Comparison of ENCODE assay signal across 8 cellular contexts in genomic region chr4:22500831-22501714, GRCh38. TPM values are rescaled to one million over a fixed set of nuclear protein-coding genes. Genes with fewer than 3 reads are reported as not detected.
A peak's percentile ranks its signal among the peaks of the same experiment; 100 is the strongest.
DNase-seq lines count a peak whose midpoint lies in the region; TF ChIP-seq lines count a peak whose summit lies in the region.

No MANE protein-coding gene starts in this region.

- H3K36me3 Mint-ChIP-seq in activated T-helper 2 cell treated with anti-CD3 and anti-CD28 coated beads, Interferon-gamma antibody, Interleukin-2, Interleukin-4, amounts not matched to agents 10 μg/mL and 5 μg/mL and 100 μg/mL, durations not matched to agents 14 hours and 24 hours and 36 hours (ENCODE audit: low read depth): peaks cover 18% of the 10 kb centered on the region

- H4K5ac ChIP-seq in mesendoderm (ENCODE audit: low read length): no peak overlapping the region

- H3K9me3 Mint-ChIP-seq in activated T-helper 2 cell treated with anti-CD3 and anti-CD28 coated beads, Interferon-gamma antibody, Interleukin-2, Interleukin-4, amounts not matched to agents 10 μg/mL and 5 μg/mL and 100 μg/mL, durations not matched to agents 14 hours and 24 hours and 36 hours: no peaks in the 10 kb centered on the region

- no peak overlapping the region for H3K4ac ChIP-seq in mesendoderm (ENCODE audit: low read depth, low read length)

- H3K4me3 Mint-ChIP-seq in activated T-helper 2 cell treated with anti-CD3 and anti-CD28 coated beads, Interferon-gamma antibody, Interleukin-2, Interleukin-4, amounts not matched to agents 10 μg/mL and 5 μg/mL and 100 μg/mL, durations not matched to agents 14 hours and 24 hours and 36 hours (ENCODE audit: low read depth): peak overlapping the region; percentile 34

- no peaks in the 10 kb centered on the region for H3K9me3 ChIP-seq in HEK293 (ENCODE audit: control insufficient read depth, insufficient read depth, low read depth, low read length)

- H3K27me3 Mint-ChIP-seq in activated T-helper 2 cell treated with anti-CD3 and anti-CD28 coated beads, Interferon-gamma antibody, Interleukin-2, Interleukin-4, amounts not matched to agents 10 μg/mL and 5 μg/mL and 100 μg/mL, durations not matched to agents 14 hours and 24 hours and 36 hours (ENCODE audit: low read depth): no peaks in the 10 kb centered on the region

- H3K36me3 ChIP-seq in HEK293 (ENCODE audit: control insufficient read depth in 2 of 2, insufficient read depth in 1 of 2, low read length in 2 of 2) (no peaks in the 10 kb centered on the region), mesendoderm (ENCODE audit: control insufficient read depth, insufficient read depth, low read length) (no peaks in the 10 kb centered on the region)

- no peak overlapping the region for H3K56ac ChIP-seq in mesendoderm (ENCODE audit: low read length)

- H3K79me2 ChIP-seq in mesendoderm (ENCODE audit: control insufficient read depth, insufficient read depth, low read length): peaks cover 75% of the 10 kb centered on the region

- no peak overlapping the region for H3K23ac ChIP-seq in mesendoderm (ENCODE audit: low read length)

- no peak overlapping the region for H4K8ac ChIP-seq in mesendoderm (ENCODE audit: low read depth, low read length)

- intact Hi-C loops in activated T-helper 2 cell treated with anti-CD3 and anti-CD28 coated beads, Interferon-gamma antibody, Interleukin-2, Interleukin-4, amounts not matched to agents 10 μg/mL and 5 μg/mL and 100 μg/mL, durations not matched to agents 14 hours and 24 hours and 36 hours (cut with micrococcal nuclease): loop anchor here (1.0 to 5.0 kb wide), 7 partner anchors 14 to 831 kb away; no protein-coding TSS in a partner anchor

- H2BK120ac ChIP-seq in mesendoderm (ENCODE audit: low read depth, low read length): no peak overlapping the region

- H3K27me3 ChIP-seq in mesendoderm (ENCODE audit: insufficient read depth, low read length, poor library complexity): no peaks in the 10 kb centered on the region

- H3K27ac ChIP-seq in HEK293 (ENCODE audit: extremely low read depth, low read depth, low read length) (peak overlapping the region; percentile 9; the same call in 1 of the 2 replicates), mesendoderm (ENCODE audit: low read depth, low read length) (no peak overlapping the region)

- TF ChIP-seq CTCF in HEK293 (tag by site-specific recombination; IDR thresholded peaks at IDR 0.05): no peak

- no CpG with 5 or more reads among the region's 6 CpGs for WGBS in mesendoderm (ENCODE audit: extremely low coverage, insufficient coverage, low lambda C conversion rate)

- H3K4me1 ChIP-seq in HEK293 (ENCODE audit: control insufficient read depth, insufficient read depth, low read length) (peaks cover 12% of the 10 kb centered on the region), mesendoderm (ENCODE audit: control insufficient read depth, low read depth, low read length) (peaks cover 12% of the 10 kb centered on the region)

- H2BK15ac ChIP-seq in mesendoderm (replicated peaks; ENCODE audit: low read depth): no peak overlapping the region

- no peak overlapping the region for H2AK5ac ChIP-seq in mesendoderm (ENCODE audit: low read length)

- no peak overlapping the region for H3K4me2 ChIP-seq in mesendoderm (ENCODE audit: low read length)

- H3K4me1 Mint-ChIP-seq in activated T-helper 2 cell treated with anti-CD3 and anti-CD28 coated beads, Interferon-gamma antibody, Interleukin-2, Interleukin-4, amounts not matched to agents 10 μg/mL and 5 μg/mL and 100 μg/mL, durations not matched to agents 14 hours and 24 hours and 36 hours (ENCODE audit: low read depth): peaks cover 34% of the 10 kb centered on the region

- H3K27ac Mint-ChIP-seq in activated T-helper 2 cell treated with anti-CD3 and anti-CD28 coated beads, Interferon-gamma antibody, Interleukin-2, Interleukin-4, amounts not matched to agents 10 μg/mL and 5 μg/mL and 100 μg/mL, durations not matched to agents 14 hours and 24 hours and 36 hours: peak overlapping the region; percentile 75

- POLR2A ChIA-PET in HEK293 (lab: Yijun Ruan, JAX): interaction anchor here (1.0 kb wide), 1 partner anchor 14 kb away, joined by 5 read pairs; the partner anchor contains the start of gene ADGRA3

- no peak overlapping the region for H3K18ac ChIP-seq in mesendoderm (ENCODE audit: low read length)

- H3K4me3 ChIP-seq in HEK293 (ENCODE audit: low read depth, low read length) (no peak overlapping the region), mesendoderm (ENCODE audit: low read length) (no peak overlapping the region)

- H3K9ac ChIP-seq in mesendoderm (ENCODE audit: low read length): no peak overlapping the region

- CTCF ChIA-PET in HEK293 (lab: Yijun Ruan, JAX): interaction anchor here (0.6 kb wide), 1 partner anchor 733 kb away, joined by 4 read pairs; no protein-coding TSS in a partner anchor

- DNase-seq in A172 (ENCODE audit: low spot score) (peak; percentile 66), mesendoderm (peak; percentile 41), NOMO-1 treated with DMSO at 0.1 percent for 48 hours (lab: John Stamatoyannopoulos, UW; ENCODE audit: unreplicated experiment) (no peak), SKM-1 treated with dmso at 0.1 percent for 144 hours (lab: John Stamatoyannopoulos, UW; ENCODE audit: unreplicated experiment) (no peak), NCI-H1694 (lab: John Stamatoyannopoulos, UW) (no peak), SHP77 treated with DMSO at 0.1 percent for 48 hours (lab: John Stamatoyannopoulos, UW) (no peak)
- no peak for DNase-seq in activated T-helper 2 cell treated with anti-CD3 and anti-CD28 coated beads, Interferon-gamma antibody, Interleukin-2, Interleukin-4, amounts not matched to agents 10 μg/mL and 5 μg/mL and 100 μg/mL, durations not matched to agents 14 hours and 24 hours and 36 hours (ENCODE audit: low spot score)

- no peak overlapping the region for H2BK5ac ChIP-seq in mesendoderm (ENCODE audit: low read length)

- peaks cover 10% of the 10 kb centered on the region for H3K79me1 ChIP-seq in mesendoderm (ENCODE audit: low read length)

TF ChIP-seq in HEK293, 187 proteins besides CTCF, POLR2A, EP300 and RAD21:
- TF ChIP-seq ZSCAN30 (tag by site-specific recombination; IDR thresholded peaks at IDR 0.05) (no peak), WT1 (tag by site-specific recombination; IDR thresholded peaks at IDR 0.05) (peak; percentile 84)

RNA-seq across cellular contexts. Expression of gene ADGRA3, which starts 14.8 kb away (rescaled TPM):
- 22.6 and 31.1 TPM in 2 replicates for total RNA-seq in A172 (2014; rRNA removed; shearing (Covaris generic))
- total RNA-seq in activated T-helper 2 cell treated with anti-CD3 and anti-CD28 coated beads, Interferon-gamma antibody, Interleukin-2, Interleukin-4, amounts not matched to agents 10 μg/mL and 5 μg/mL and 100 μg/mL, durations not matched to agents 14 hours and 24 hours and 36 hours: 41.0 and 41.4 TPM in 2 replicates
- 43.1 TPM for polyA plus RNA-seq in mesendoderm (2013, experiment 1 of 2)
- polyA plus RNA-seq in mesendoderm (2013, experiment 2 of 2): 41.8 TPM

Comparison
In these comparisons a context has a peak if more than half of its experiments do, and no peak if none do; other contexts are left out.
1. DNase-seq: peak in A172 (single experiment) and mesendoderm (single experiment); none in activated T-helper 2 cell treated with anti-CD3 and anti-CD28 coated beads, Interferon-gamma antibody, Interleukin-2, Interleukin-4, amounts not matched to agents 10 μg/mL and 5 μg/mL and 100 μg/mL, durations not matched to agents 14 hours and 24 hours and 36 hours (single experiment), NOMO-1 treated with DMSO at 0.1 percent for 48 hours (single experiment), SKM-1 treated with dmso at 0.1 percent for 144 hours (single experiment), NCI-H1694 (single experiment) and SHP77 treated with DMSO at 0.1 percent for 48 hours (single experiment).